Comparison of ENCODE assay signal across 8 cellular contexts in the genomic region with DNA sequence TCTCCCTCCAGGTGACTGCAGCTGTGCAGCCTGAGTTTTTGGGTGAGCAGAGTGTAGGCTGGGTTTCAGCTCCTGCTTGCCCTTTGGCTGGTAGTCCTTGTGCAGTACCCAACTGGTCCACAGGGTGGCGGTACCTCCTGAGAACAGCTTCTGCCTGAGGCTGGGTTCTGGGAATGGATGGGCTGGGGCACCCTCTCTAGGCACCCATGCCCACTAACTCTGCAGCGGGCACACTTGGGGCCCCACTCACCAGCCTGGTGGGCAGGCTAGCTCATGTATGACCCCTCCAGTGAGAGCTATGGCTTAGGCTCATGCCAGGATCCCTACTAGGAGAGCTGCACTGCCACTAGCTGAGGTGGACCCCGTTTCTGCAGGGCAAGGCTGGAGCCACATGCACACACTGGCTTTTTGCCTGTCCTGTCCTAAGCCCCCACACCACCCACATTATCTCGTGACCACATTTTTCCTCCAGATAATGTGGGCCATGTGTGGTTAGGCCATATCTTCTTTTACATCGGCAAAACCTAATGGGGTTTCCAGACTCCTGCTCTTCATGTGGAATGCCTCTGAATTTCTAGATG. TPM values are rescaled to one million over a fixed set of nuclear protein-coding genes. Genes with fewer than 3 reads are reported as not detected.
DNase-seq lines count a peak whose midpoint lies in the region; ATAC-seq and TF ChIP-seq lines count a peak whose summit lies in the region.

No MANE protein-coding gene starts in this region.

- peak; percentile 63 for ATAC-seq in HG02678 (IDR thresholded peaks at IDR 0.05; ENCODE audit: unreplicated experiment)
- no peak for ATAC-seq in HG02884 (IDR thresholded peaks at IDR 0.05; ENCODE audit: unreplicated experiment)

- no peaks in the 10 kb centered on the region for H3K36me3 ChIP-seq in colonic mucosa

- H3K9me3 ChIP-seq in colonic mucosa = no peaks in the 10 kb centered on the region

- TF ChIP-seq CTCF in GM10266 (IDR thresholded peaks at IDR 0.05; ENCODE audit: control insufficient read depth, insufficient read depth, low read depth, missing control alignments) (peak; percentile 95), colonic mucosa (IDR thresholded peaks at IDR 0.05) (peak; percentile 99)

- no peaks in the 10 kb centered on the region for H3K27me3 ChIP-seq in colonic mucosa

- H3K4me1 ChIP-seq in colonic mucosa = peaks cover 4% of the 10 kb centered on the region

- H3K27ac ChIP-seq in colonic mucosa = no peak overlapping the region

- DNase-seq in GM10266 (ENCODE audit: extremely low spot score) (peak; percentile 72), NCI-H460 (ENCODE audit: extremely low read depth, low read depth) (peak; percentile 61), colonic mucosa (peak; percentile 95), medulla oblongata (ENCODE audit: extremely low spot score) (peak; percentile 86)
- peak; percentile 95 for DNase-seq in activated CD4-positive, alpha-beta T cell treated with anti-CD3 and anti-CD28 coated beads for 48 hours
- DNase-seq in stimulated activated CD8-positive, alpha-beta memory T cell treated with anti-CD3 and anti-CD28 coated beads, Interleukin-15, amount 100 ng/mL, for 24 hours (ENCODE audit: low read depth) = peak; percentile 95

- intact Hi-C loops in colonic mucosa (cut with DNase I) = no loop called here

- no peak overlapping the region for H3K9ac ChIP-seq in colonic mucosa (ENCODE audit: low read depth in 2 of 2, low read length in 2 of 2)

- no peak overlapping the region for H3K4me3 ChIP-seq in colonic mucosa

RNA-seq across cellular contexts. Expression of a gene that starts 15.5 kb away (rescaled TPM):
- 25.5 and 33.5 TPM in 2 replicates for total RNA-seq in NCI-H460 (2014; rRNA removed; shearing (Covaris generic))
- polyA plus RNA-seq in NCI-H460 (2014; cell fraction: nucleus; rRNA removed) = 44.1 and 57.5 TPM in 2 replicates
- total RNA-seq in colonic mucosa = 10 to 100 TPM; 62.6 to 77.4 TPM

RNA-seq across cellular contexts. Expression of a gene that starts 20.7 kb away (rescaled TPM):
- total RNA-seq in NCI-H460 (2014; rRNA removed; shearing (Covaris generic)) = 33.3 and 39.5 TPM in 2 replicates
- 217 and 225 TPM in 2 replicates for polyA plus RNA-seq in NCI-H460 (2014; cell fraction: nucleus; rRNA removed)
- total RNA-seq in colonic mucosa = 10 to 100 TPM; 28.0 to 60.3 TPM

RNA-seq across cellular contexts. Expression of a gene that starts 21.0 kb away (rescaled TPM):
- total RNA-seq in NCI-H460 (2014; rRNA removed; shearing (Covaris generic)) = not detected in 2 replicates
- polyA plus RNA-seq in NCI-H460 (2014; cell fraction: nucleus; rRNA removed) = not detected in 2 replicates
- under 1 TPM in 1 of 2 donors, not detected in 1; 0.32 TPM for total RNA-seq in colonic mucosa

RNA-seq across cellular contexts. Expression of a gene that starts 27.5 kb away (rescaled TPM):
- 9.8 and 11.8 TPM in 2 replicates for total RNA-seq in NCI-H460 (2014; rRNA removed; shearing (Covaris generic))
- 45.4 and 54.5 TPM in 2 replicates for polyA plus RNA-seq in NCI-H460 (2014; cell fraction: nucleus; rRNA removed)
- 10 to 100 TPM; 18.5 to 20.7 TPM for total RNA-seq in colonic mucosa

RNA-seq across cellular contexts. Expression of a gene that starts 47.2 kb away (rescaled TPM):
- 67.1 and 68.9 TPM in 2 replicates for total RNA-seq in NCI-H460 (2014; rRNA removed; shearing (Covaris generic))
- 65.4 and 75.2 TPM in 2 replicates for polyA plus RNA-seq in NCI-H460 (2014; cell fraction: nucleus; rRNA removed)
- total RNA-seq in colonic mucosa = 10 to 100 TPM in 1 of 2 donors, not detected in 1; 46.1 TPM
